Comparison of ENCODE assay signal across 26 cellular contexts in genomic region chrX:103647630-103648029, GRCh38. TPM values are rescaled to one million over a fixed set of nuclear protein-coding genes. Genes with fewer than 3 reads are reported as not detected.
DNase-seq lines count a peak whose midpoint lies in the region; ATAC-seq, FAIRE-seq and TF ChIP-seq lines count a peak whose summit lies in the region.
"Had no signal": no experiment of that assay in that cellular context is flagged by ENCODE, and none has a peak within 500 bp of the region (broad histone marks: within the 10 kb centered on the region; RNA-seq: fewer than 3 reads in every experiment).

No MANE protein-coding gene starts in this region.

- ATAC-seq in natural killer cell (no peak), GM21381 (IDR thresholded peaks at IDR 0.05; ENCODE audit: unreplicated experiment) (no peak)
- ATAC-seq: GM12878 had no signal

- no peaks in the 10 kb centered on the region for H3K36me3 Mint-ChIP-seq in natural killer cell
- H3K36me3 Mint-ChIP-seq: CD14-positive monocyte; CD4-positive, alpha-beta memory T cell; CD4-positive, CD25-positive, alpha-beta regulatory T cell; CD8-positive, alpha-beta memory T cell had no signal

- H3F3A ChIP-seq in SK-N-SH (replicated peaks; ENCODE audit: insufficient read depth), result no peaks in the 10 kb centered on the region

- FAIRE-seq in colon (lab: Jason Lieb, UNC) (peak; percentile 61), islet of Langerhans (lab: Jason Lieb, UNC) (peak; percentile 96)
- FAIRE-seq: GM12878, GM12892, GM18507 had no signal

- H3K4me2 ChIP-seq in SK-N-SH, result no peak overlapping the region
- H3K4me2 ChIP-seq: BLaER1 had no signal

- no peaks in the 10 kb centered on the region for H3K9me2 ChIP-seq in SK-N-SH

- H3K4me3 ChIP-seq in SK-N-SH (ENCODE audit: low read depth in 2 of 2, low read length in 1 of 2), result no peak overlapping the region
- H3K4me3 ChIP-seq: BLaER1, GM12878 had no signal

- H3K4me1 Mint-ChIP-seq in natural killer cell, result no peaks in the 10 kb centered on the region
- H3K4me1 Mint-ChIP-seq: CD14-positive monocyte; CD4-positive, alpha-beta memory T cell; CD4-positive, CD25-positive, alpha-beta regulatory T cell; CD8-positive, alpha-beta memory T cell had no signal

- no peaks in the 10 kb centered on the region for H3K4me1 ChIP-seq in SK-N-SH (ENCODE audit: control insufficient read depth in 1 of 2, insufficient read depth in 2 of 2, low read depth in 1 of 2, low read length in 1 of 2)
- H3K4me1 ChIP-seq: BE2C, BLaER1 had no signal

- H3K27me3 ChIP-seq in SK-N-SH (ENCODE audit: insufficient read depth), result no peaks in the 10 kb centered on the region
- H3K27me3 ChIP-seq: BE2C, BLaER1 had no signal

- no peak overlapping the region for H3K9ac ChIP-seq in SK-N-SH
- H3K9ac ChIP-seq: BLaER1 had no signal

- H3K9me3 Mint-ChIP-seq in natural killer cell, result no peaks in the 10 kb centered on the region
- H3K9me3 Mint-ChIP-seq: CD4-positive, alpha-beta memory T cell had no signal

- H3K4me3 Mint-ChIP-seq in natural killer cell, result no peak overlapping the region
- H3K4me3 Mint-ChIP-seq: CD14-positive monocyte; CD4-positive, alpha-beta memory T cell; CD4-positive, CD25-positive, alpha-beta regulatory T cell; CD8-positive, alpha-beta memory T cell had no signal

- TF ChIP-seq RAD21 in SK-N-SH (IDR thresholded peaks at IDR 0.05; ENCODE audit: low read length), result no peak

- no peak for DNase-seq in SK-N-SH
- DNase-seq in 8988T, result no peak
- DNase-seq in natural killer cell, result no peak
- no peak for DNase-seq in midbrain (lab: John Stamatoyannopoulos, UW)
- DNase-seq: ACHN; BE2C; C1 segment of cervical spinal cord; CD4-positive, alpha-beta memory T cell; CD4-positive, CD25-positive, alpha-beta regulatory T cell; CD8-positive, alpha-beta memory T cell; COR-L47; DMS 273 treated with DMSO at 0.1 percent for 48 hours; DMS153; DMS53; DMS79; DND-41; EL; GDM1 had no signal

- peaks cover 21 to 59% of the 10 kb centered on the region in 2 donors for H3K27me3 Mint-ChIP-seq in natural killer cell (ENCODE audit: low read depth in 2 of 2)

- no peaks in the 10 kb centered on the region for H3K79me2 ChIP-seq in SK-N-SH (ENCODE audit: insufficient read depth)

- 0 out of 2 replicates have a peak, but pooled peaks cover 6% of the 10 kb centered on the region for H3K9me3 ChIP-seq in SK-N-SH
- H3K9me3 ChIP-seq: BE2C, BLaER1 had no signal

- H2AFZ ChIP-seq in SK-N-SH (ENCODE audit: low read depth), result no peak overlapping the region

- H4K20me1 ChIP-seq in SK-N-SH (ENCODE audit: insufficient read depth), result no peaks in the 10 kb centered on the region
- H4K20me1 ChIP-seq: BLaER1 had no signal

- no peak overlapping the region for H3K27ac ChIP-seq in SK-N-SH (ENCODE audit: low read depth in 2 of 2, low read length in 1 of 2)
- H3K27ac ChIP-seq: BLaER1 had no signal

- intact Hi-C loops in natural killer cell (cut with micrococcal nuclease), result no loop called here

- CTCF ChIA-PET in SK-N-SH (lab: Yijun Ruan, JAX), result interaction anchor here (1.7 kb wide), 1 partner anchor 17 kb away, joined by 3 read pairs; no protein-coding TSS in a partner anchor

- no peak overlapping the region for H3K27ac Mint-ChIP-seq in natural killer cell
- H3K27ac Mint-ChIP-seq: CD14-positive monocyte; CD4-positive, alpha-beta memory T cell; CD4-positive, CD25-positive, alpha-beta regulatory T cell; CD8-positive, alpha-beta memory T cell had no signal

- WGBS in SK-N-SH (ENCODE audit: low lambda C conversion rate), result 7% methylated on average over 1 of the region's 1 CpG

- TF ChIP-seq EP300 in SK-N-SH (IDR thresholded peaks at IDR 0.05; ENCODE audit: borderline replicate concordance in 1 of 2, low read depth in 1 of 2, low read length in 1 of 2), result peak in 1 of 2 experiments; percentile 10; a peak in 1 of 4 replicates

- POLR2A ChIA-PET in SK-N-SH (lab: Yijun Ruan, JAX), result no interaction called here

- no peaks in the 10 kb centered on the region for H3K36me3 ChIP-seq in SK-N-SH (replicated peaks in 1 of 2; ENCODE audit: control insufficient read depth in 1 of 2, insufficient read depth in 2 of 2, low read length in 1 of 2)
- H3K36me3 ChIP-seq: BE2C, BLaER1 had no signal

- TF ChIP-seq CTCF in SK-N-SH (IDR thresholded peaks at IDR 0.05) (no peak), natural killer cell (IDR thresholded peaks at IDR 0.05) (no peak)

TF ChIP-seq in SK-N-SH, 30 proteins besides CTCF, POLR2A, EP300 and RAD21:
- TF ChIP-seq GATA2 (CRISPR knock-in tag; IDR thresholded peaks at IDR 0.05) (peak; percentile 63), RCOR1 (IDR thresholded peaks at IDR 0.05; ENCODE audit: low read length) (no peak), USF2 (IDR thresholded peaks at IDR 0.05; ENCODE audit: borderline replicate concordance, low read depth, low read length) (no peak), MAX (IDR thresholded peaks at IDR 0.05; ENCODE audit: low read depth) (no peak)

RNA-seq across cellular contexts. Expression of gene TCEAL1, which starts 18.9 kb away (rescaled TPM):
- 22.1 and 27.9 TPM in 2 replicates for polyA plus RNA-seq in SK-N-SH (2012; rRNA removed)
- polyA plus RNA-seq in SK-N-SH (2012; cell fraction: cytosol; rRNA removed), result 29.4 and 33.1 TPM in 2 replicates
- polyA plus RNA-seq in SK-N-SH (2012; cell fraction: nucleus; rRNA removed), result 34.1 and 41.4 TPM in 2 replicates
- total RNA-seq in natural killer cell, result 1 to 10 TPM; 6.4 to 7.1 (median 6.7) TPM

RNA-seq across cellular contexts. Expression of gene MORF4L2, which starts 38.9 kb away (rescaled TPM):
- polyA plus RNA-seq in SK-N-SH (2012; rRNA removed), result 221 and 363 TPM in 2 replicates
- polyA plus RNA-seq in SK-N-SH (2012; cell fraction: cytosol; rRNA removed), result 371 and 379 TPM in 2 replicates
- polyA plus RNA-seq in SK-N-SH (2012; cell fraction: nucleus; rRNA removed), result 134 and 267 TPM in 2 replicates
- total RNA-seq in natural killer cell, result 100 to 1,000 TPM; 136 to 227 (median 141) TPM

RNA-seq across cellular contexts. Expression of gene TCEAL3, which starts 39.9 kb away (rescaled TPM):
- 20.6 and 26.7 TPM in 2 replicates for polyA plus RNA-seq in SK-N-SH (2012; rRNA removed)
- polyA plus RNA-seq in SK-N-SH (2012; cell fraction: cytosol; rRNA removed), result 34.8 and 52.4 TPM in 2 replicates
- polyA plus RNA-seq in SK-N-SH (2012; cell fraction: nucleus; rRNA removed), result 6.4 TPM in 2 replicates
- 1 to 10 TPM; 6.2 to 8.7 (median 8.4) TPM for total RNA-seq in natural killer cell
